Comparison of ENCODE assay signal across 23 cellular contexts in genomic region chr9:19386469-19387044, GRCh38.
"Had no signal": no experiment of that assay in that cellular context is flagged by ENCODE, and none has a peak within 500 bp of the region (broad histone marks: within the 10 kb centered on the region; RNA-seq: fewer than 3 reads in every experiment).

No MANE protein-coding gene starts in this region.

- H3K4me3 ChIP-seq: esophagus squamous epithelium, right atrium auricular region, skin epidermis, tibial nerve, uterus had no signal

- H3K9me3 Mint-ChIP-seq: activated CD4-positive, alpha-beta T cell treated with anti-CD3 and anti-CD28 coated beads, Interleukin-2, amount 10 ng/mL, durations not matched to agents 7 days and 5 days; activated naive CD8-positive, alpha-beta T cell treated with anti-CD3 and anti-CD28 coated beads, Interleukin-2, amount 10 ng/mL, durations not matched to agents 7 days and 5 days; natural killer cell treated with Interleukin-12 subunit alpha and Interleukin-12 subunit beta and Interleukin-15 and Interleukin-18, amount 100 ng/mL, for 72 hours had no signal

- H3K9me3 ChIP-seq: esophagus squamous epithelium, right atrium auricular region, tibial nerve, uterus had no signal

- H3K4me1 ChIP-seq: esophagus squamous epithelium, right atrium auricular region, tibial nerve, uterus had no signal

- H3K27ac Mint-ChIP-seq: activated CD4-positive, alpha-beta T cell treated with anti-CD3 and anti-CD28 coated beads, Interleukin-2, amount 10 ng/mL, durations not matched to agents 7 days and 5 days; activated naive CD8-positive, alpha-beta T cell treated with anti-CD3 and anti-CD28 coated beads, Interleukin-2, amount 10 ng/mL, durations not matched to agents 7 days and 5 days; natural killer cell treated with Interleukin-12 subunit alpha and Interleukin-12 subunit beta and Interleukin-15 and Interleukin-18, amount 100 ng/mL, for 72 hours had no signal

- FAIRE-seq: bronchial epithelial cell, endometrium, TTC549 had no signal

- ATAC-seq: natural killer cell treated with Interleukin-12 subunit alpha and Interleukin-12 subunit beta and Interleukin-15 and Interleukin-18, amount 100 ng/mL, for 72 hours had no signal

- H3K36me3 Mint-ChIP-seq: natural killer cell treated with Interleukin-12 subunit alpha and Interleukin-12 subunit beta and Interleukin-15 and Interleukin-18, amount 100 ng/mL, for 72 hours had no signal

- H3K36me3 ChIP-seq: esophagus squamous epithelium, right atrium auricular region, tibial nerve, uterus had no signal

- H3K27ac ChIP-seq: esophagus squamous epithelium, right atrium auricular region, skin epidermis, tibial nerve, uterus had no signal

- DNase-seq: activated CD4-positive, alpha-beta T cell treated with anti-CD3 and anti-CD28 coated beads, Interleukin-2, amount 10 ng/mL, durations not matched to agents 7 days and 5 days; activated CD4-positive, CD25-positive, alpha-beta regulatory T cell; activated CD8-positive, alpha-beta memory T cell treated with anti-CD3 and anti-CD28 coated beads for 24 hours; activated naive CD4-positive, alpha-beta T cell; activated naive CD8-positive, alpha-beta T cell treated with anti-CD3 and anti-CD28 coated beads, Interleukin-2, amount 10 ng/mL, durations not matched to agents 7 days and 5 days; aorta; esophagus squamous epithelium; foreskin melanocyte; head of caudate nucleus; mesendoderm; stimulated activated CD4-positive, alpha-beta T cell treated with anti-CD3 and anti-CD28 coated beads, Interleukin-4, amount 100 ng/mL, for 4 hours; stimulated activated CD8-positive, alpha-beta memory T cell treated with anti-CD3 and anti-CD28 coated beads, Interleukin-4, amount 100 ng/mL, for 48 hours; stimulated activated naive CD4-positive, alpha-beta T cell treated with Interleukin-2 at 50 U/mL for 16 hours; substantia nigra; T-helper 2 cell; uterus had no signal

- H3K27me3 ChIP-seq: esophagus squamous epithelium, right atrium auricular region, tibial nerve, uterus had no signal

- H3K4me3 Mint-ChIP-seq: activated CD4-positive, alpha-beta T cell treated with anti-CD3 and anti-CD28 coated beads, Interleukin-2, amount 10 ng/mL, durations not matched to agents 7 days and 5 days; activated naive CD8-positive, alpha-beta T cell treated with anti-CD3 and anti-CD28 coated beads, Interleukin-2, amount 10 ng/mL, durations not matched to agents 7 days and 5 days; natural killer cell treated with Interleukin-12 subunit alpha and Interleukin-12 subunit beta and Interleukin-15 and Interleukin-18, amount 100 ng/mL, for 72 hours had no signal
